23 cellular contexts compared by ENCODE assay signal in the genomic region with DNA sequence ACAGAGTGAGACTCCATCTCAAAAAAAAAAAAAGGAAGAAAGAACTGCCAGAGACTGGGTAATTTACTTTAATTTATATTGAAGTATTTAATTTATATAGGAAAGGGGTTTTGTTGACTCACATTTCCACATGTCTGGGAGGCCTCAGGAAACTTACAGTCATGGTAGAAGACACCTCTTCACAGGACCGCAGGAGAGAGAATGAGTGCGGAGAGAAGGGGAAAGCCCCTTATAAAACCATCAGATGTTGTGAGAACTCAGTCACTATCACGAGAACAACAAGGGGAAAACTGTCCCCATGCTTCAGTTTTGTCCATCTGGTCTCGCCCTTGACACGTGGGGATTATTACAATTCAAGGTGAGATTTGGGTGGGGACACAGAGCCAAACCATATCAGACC. TPM values are rescaled to one million over a fixed set of nuclear protein-coding genes. Genes with fewer than 3 reads are reported as not detected.
DNase-seq lines count a peak whose midpoint lies in the region; ATAC-seq and TF ChIP-seq lines count a peak whose summit lies in the region.
"Had no signal": no experiment of that assay in that cellular context is flagged by ENCODE, and none has a peak within 500 bp of the region (broad histone marks: within the 10 kb centered on the region; RNA-seq: fewer than 3 reads in every experiment).

No MANE protein-coding gene starts in this region.

- H3K36me3 Mint-ChIP-seq in activated T-cell treated with anti-CD3 and anti-CD28 coated beads, Interleukin-2, amount 50 U/mL, for 4 hours (ENCODE audit: insufficient read depth) = peaks cover 28% of the 10 kb centered on the region
- peaks cover 6% of the 10 kb centered on the region for H3K36me3 Mint-ChIP-seq in neural crest cell (ENCODE audit: low read depth)

- no peak overlapping the region for H3K4me3 Mint-ChIP-seq in activated T-cell treated with anti-CD3 and anti-CD28 coated beads, Interleukin-2, amount 50 U/mL, for 4 hours
- no peak overlapping the region for H3K4me3 Mint-ChIP-seq in neural crest cell
- H3K4me3 Mint-ChIP-seq: B cell, CD14-positive monocyte had no signal

- peak overlapping the region; percentile 60 for H3K27ac Mint-ChIP-seq in neural crest cell (ENCODE audit: unreplicated experiment)
- H3K27ac Mint-ChIP-seq: B cell had no signal

- ATAC-seq in activated CD4-positive, CD25-positive, alpha-beta regulatory T cell treated with anti-CD3 and anti-CD28 coated beads, Interleukin-2, amount 50 U/mL, for 24 hours = peak; percentile 65 to 81
- ATAC-seq in activated T-cell treated with anti-CD3 and anti-CD28 coated beads, Interleukin-2, amount 50 U/mL, for 4 hours = peak; percentile 51 to 74
- no peak for ATAC-seq in GM21447 (IDR thresholded peaks at IDR 0.05; ENCODE audit: unreplicated experiment)
- ATAC-seq: K562, PC-3 had no signal

- DNase-seq in activated CD4-positive, CD25-positive, alpha-beta regulatory T cell (lab: John Stamatoyannopoulos, UW) = no peak
- DNase-seq in activated T-cell treated with anti-CD3 and anti-CD28 coated beads, Interleukin-2, amount 50 U/mL, for 4 hours = no peak
- DNase-seq in activated T-cell treated with anti-CD3 and anti-CD28 coated beads, Interleukin-2, amount 50 U/mL, for 1 hour = no peak
- peak; percentile 27 for DNase-seq in stimulated activated CD4-positive, alpha-beta T cell treated with anti-CD3 and anti-CD28 coated beads, Interleukin-4, amount 100 ng/mL, for 24 hours
- DNase-seq in stimulated activated CD4-positive, alpha-beta T cell treated with anti-CD3 and anti-CD28 coated beads, Interleukin-12 subunit alpha, Interleukin-12 subunit beta, amount 100 ng/mL, for 4 hours = no peak
- DNase-seq in neural crest cell (ENCODE audit: low read depth, low spot score) = no peak
- DNase-seq: Calu3, DMS79 treated with DMSO at 0.1 percent for 48 hours, GF-D8, HCEC 1CT, MV-4-11, NCI-H1105, NCI-H1436 treated with DMSO at 0.1 percent for 48 hours, NCI-H187 treated with DMSO at 0.1 percent for 48 hours, NCI-H2107, NCI-H524, NCI-H774, PC-3 had no signal

- no peak for TF ChIP-seq CTCF in neural crest cell (conservative IDR thresholded peaks at IDR 0.05)

- no peaks in the 10 kb centered on the region for H3K9me3 Mint-ChIP-seq in activated T-cell treated with anti-CD3 and anti-CD28 coated beads, Interleukin-2, amount 50 U/mL, for 4 hours
- no peaks in the 10 kb centered on the region for H3K9me3 Mint-ChIP-seq in neural crest cell

- no peaks in the 10 kb centered on the region for H3K27me3 Mint-ChIP-seq in activated T-cell treated with anti-CD3 and anti-CD28 coated beads, Interleukin-2, amount 50 U/mL, for 4 hours (ENCODE audit: low read depth)
- no peaks in the 10 kb centered on the region for H3K27me3 Mint-ChIP-seq in neural crest cell (ENCODE audit: low read depth)
- H3K27me3 Mint-ChIP-seq: B cell had no signal

- H3K4me1 Mint-ChIP-seq in activated T-cell treated with anti-CD3 and anti-CD28 coated beads, Interleukin-2, amount 50 U/mL, for 4 hours (ENCODE audit: low read depth) = peaks cover 3% of the 10 kb centered on the region
- H3K4me1 Mint-ChIP-seq in neural crest cell = no peaks in the 10 kb centered on the region
- H3K4me1 Mint-ChIP-seq: B cell, CD14-positive monocyte had no signal

RNA-seq across cellular contexts. Expression of a gene that starts 25.8 kb away (rescaled TPM):
- 10 to 100 TPM; 67.7 to 82.5 (median 75.9) TPM for total RNA-seq in activated T-cell treated with anti-CD3 and anti-CD28 coated beads, Interleukin-2, amount 50 U/mL, for 4 hours
- 66.1 and 70.4 TPM in 2 replicates for total RNA-seq in neural crest cell

RNA-seq across cellular contexts. Expression of a gene that starts 31.8 kb away (rescaled TPM):
- 10 to 100 TPM; 18.5 to 27.2 (median 25.2) TPM for total RNA-seq in activated T-cell treated with anti-CD3 and anti-CD28 coated beads, Interleukin-2, amount 50 U/mL, for 4 hours
- 26.5 and 26.9 TPM in 2 replicates for total RNA-seq in neural crest cell
